9 cellular contexts compared by ENCODE assay signal in genomic region chr11:45355706-45356041, GRCh38.
DNase-seq lines count a peak whose midpoint lies in the region; FAIRE-seq and TF ChIP-seq lines count a peak whose summit lies in the region.
"Had no signal": no experiment of that assay in that cellular context is flagged by ENCODE, and none has a peak within 500 bp of the region (broad histone marks: within the 10 kb centered on the region; RNA-seq: fewer than 3 reads in every experiment).

No MANE protein-coding gene starts in this region.

- no peak for TF ChIP-seq POLR2A in GM12891 (IDR thresholded peaks at IDR 0.05; ENCODE audit: low read depth, low read length)

- intact Hi-C loops in activated T-helper 1 cell treated with anti-CD3 and anti-CD28 coated beads, Interleukin-12 subunit alpha, Interleukin-12 subunit beta, Interleukin-2, Interleukin-4 antibody, amounts not matched to agents 30 ng/mL and 10 ng/mL and 1 ng/mL, durations not matched to agents 14 hours and 24 hours and 36 hours (cut with micrococcal nuclease): loop anchor here (1.0 kb wide), 2 partner anchors 15 to 208 kb away; no protein-coding TSS in a partner anchor

- no peak for FAIRE-seq in GM12891 (lab: Jason Lieb, UNC)

- H3K4me3 ChIP-seq in HAP-1: peak overlapping the region; percentile 32
- H3K4me3 ChIP-seq in iPS-15b (ENCODE audit: low read depth, low read length): peak overlapping the region; percentile 60
- H3K4me3 ChIP-seq in smooth muscle cell: peak overlapping the region; percentile 71

- peaks cover 6% of the 10 kb centered on the region; the same call in 1 of the 2 replicates for H3K27me3 ChIP-seq in HAP-1 (ENCODE audit: low read depth)
- H3K27me3 ChIP-seq in iPS-15b (ENCODE audit: control insufficient read depth, insufficient read depth, low read length): no peaks in the 10 kb centered on the region
- H3K27me3 ChIP-seq in smooth muscle cell (ENCODE audit: low read depth): peaks cover under 1% of the 10 kb centered on the region

- H3K9me3 ChIP-seq in HAP-1: no peaks in the 10 kb centered on the region
- H3K9me3 ChIP-seq in iPS-15b (ENCODE audit: control insufficient read depth, insufficient read depth, low read length): no peaks in the 10 kb centered on the region
- no peaks in the 10 kb centered on the region for H3K9me3 ChIP-seq in smooth muscle cell (replicated peaks; ENCODE audit: low read depth)

- H3K4me1 ChIP-seq in HAP-1: no peaks in the 10 kb centered on the region; the same call in 1 of the 2 replicates
- H3K4me1 ChIP-seq in iPS-15b (ENCODE audit: control insufficient read depth, insufficient read depth, low read length): peaks cover 12% of the 10 kb centered on the region
- peaks cover 7% of the 10 kb centered on the region for H3K4me1 ChIP-seq in smooth muscle cell (ENCODE audit: low read depth)

- DNase-seq in HAP-1 (ENCODE audit: low spot score in 2 of 2) (no peak), smooth muscle cell (lab: John Stamatoyannopoulos, UW; ENCODE audit: unreplicated experiment) (no peak), NCI-H128 (lab: John Stamatoyannopoulos, UW; ENCODE audit: unreplicated experiment) (no peak), GM12891 (ENCODE audit: insufficient read length, low spot score) (no peak), NCI-H446 (lab: John Stamatoyannopoulos, UW) (no peak), occipital lobe (lab: John Stamatoyannopoulos, UW) (no peak)
- no peak for DNase-seq in activated T-helper 1 cell treated with anti-CD3 and anti-CD28 coated beads, Interleukin-12 subunit alpha, Interleukin-12 subunit beta, Interleukin-2, Interleukin-4 antibody, amounts not matched to agents 30 ng/mL and 10 ng/mL and 1 ng/mL, durations not matched to agents 14 hours and 24 hours and 36 hours (ENCODE audit: low spot score)
- DNase-seq: SW 1271 had no signal

- peak overlapping the region; percentile 97 for H2AFZ ChIP-seq in smooth muscle cell (ENCODE audit: low read depth)

- peaks cover 9% of the 10 kb centered on the region for H3K27me3 Mint-ChIP-seq in activated T-helper 1 cell treated with anti-CD3 and anti-CD28 coated beads, Interleukin-12 subunit alpha, Interleukin-12 subunit beta, Interleukin-2, Interleukin-4 antibody, amounts not matched to agents 30 ng/mL and 10 ng/mL and 1 ng/mL, durations not matched to agents 14 hours and 24 hours and 36 hours (ENCODE audit: insufficient read depth)

- 26% methylated on average over 5 of the region's 5 CpGs for WGBS in smooth muscle cell (ENCODE audit: low lambda C conversion rate)

- H3K4me2 ChIP-seq in smooth muscle cell: peak overlapping the region; percentile 87

- H3K27ac ChIP-seq in smooth muscle cell (ENCODE audit: low read depth): peak overlapping the region; percentile 39

- peaks cover 6% of the 10 kb centered on the region for H3K36me3 Mint-ChIP-seq in activated T-helper 1 cell treated with anti-CD3 and anti-CD28 coated beads, Interleukin-12 subunit alpha, Interleukin-12 subunit beta, Interleukin-2, Interleukin-4 antibody, amounts not matched to agents 30 ng/mL and 10 ng/mL and 1 ng/mL, durations not matched to agents 14 hours and 24 hours and 36 hours (ENCODE audit: low read depth)

- no peaks in the 10 kb centered on the region for H4K20me1 ChIP-seq in smooth muscle cell (ENCODE audit: low read depth)

- in situ Hi-C loops in HAP-1 (cut with MboI; ENCODE audit: low sequenced_read_pairs): no loop called here

- no peak overlapping the region for H3K27ac Mint-ChIP-seq in activated T-helper 1 cell treated with anti-CD3 and anti-CD28 coated beads, Interleukin-12 subunit alpha, Interleukin-12 subunit beta, Interleukin-2, Interleukin-4 antibody, amounts not matched to agents 30 ng/mL and 10 ng/mL and 1 ng/mL, durations not matched to agents 14 hours and 24 hours and 36 hours

- H3K4me3 Mint-ChIP-seq in activated T-helper 1 cell treated with anti-CD3 and anti-CD28 coated beads, Interleukin-12 subunit alpha, Interleukin-12 subunit beta, Interleukin-2, Interleukin-4 antibody, amounts not matched to agents 30 ng/mL and 10 ng/mL and 1 ng/mL, durations not matched to agents 14 hours and 24 hours and 36 hours: peak overlapping the region; percentile 70

- H3K4me1 Mint-ChIP-seq in activated T-helper 1 cell treated with anti-CD3 and anti-CD28 coated beads, Interleukin-12 subunit alpha, Interleukin-12 subunit beta, Interleukin-2, Interleukin-4 antibody, amounts not matched to agents 30 ng/mL and 10 ng/mL and 1 ng/mL, durations not matched to agents 14 hours and 24 hours and 36 hours (ENCODE audit: low read depth): peaks cover 7% of the 10 kb centered on the region

- TF ChIP-seq CTCF in smooth muscle cell (IDR thresholded peaks at IDR 0.05; ENCODE audit: borderline replicate concordance, insufficient read depth, poor library complexity, severe bottlenecking): no peak

- no peaks in the 10 kb centered on the region for H3F3A ChIP-seq in smooth muscle cell (ENCODE audit: low read depth)

- H3K9ac ChIP-seq in iPS-15b (ENCODE audit: low read depth, low read length) (peak overlapping the region; percentile 6), smooth muscle cell (ENCODE audit: low read depth) (peak overlapping the region; percentile 35)

- H3K9me3 Mint-ChIP-seq in activated T-helper 1 cell treated with anti-CD3 and anti-CD28 coated beads, Interleukin-12 subunit alpha, Interleukin-12 subunit beta, Interleukin-2, Interleukin-4 antibody, amounts not matched to agents 30 ng/mL and 10 ng/mL and 1 ng/mL, durations not matched to agents 14 hours and 24 hours and 36 hours: peaks cover 4% of the 10 kb centered on the region

- no peaks in the 10 kb centered on the region for H3K36me3 ChIP-seq in HAP-1 (replicated peaks)
- H3K36me3 ChIP-seq in iPS-15b (ENCODE audit: control insufficient read depth, insufficient read depth, low read length): no peaks in the 10 kb centered on the region
- H3K36me3 ChIP-seq in smooth muscle cell (ENCODE audit: low read depth): no peaks in the 10 kb centered on the region

- no peaks in the 10 kb centered on the region for H3K79me2 ChIP-seq in smooth muscle cell (ENCODE audit: low read depth)

TF ChIP-seq in GM12891, 5 proteins besides CTCF, POLR2A, EP300 and RAD21:
- TF ChIP-seq PAX5 (IDR thresholded peaks at IDR 0.05; ENCODE audit: insufficient read depth, low read length, severe bottlenecking) (no peak), POU2F2 (IDR thresholded peaks at IDR 0.05; ENCODE audit: low read depth, low read length) (no peak), SPI1 (IDR thresholded peaks at IDR 0.05; ENCODE audit: low read depth, low read length) (no peak)
